In genomic region chr19:11142528-11143171, GRCh38 we compare ENCODE assay signal across 9 cellular contexts. TPM values are rescaled to one million over a fixed set of nuclear protein-coding genes. Genes with fewer than 3 reads are reported as not detected.
DNase-seq lines count a peak whose midpoint lies in the region; ATAC-seq and TF ChIP-seq lines count a peak whose summit lies in the region.
"Had no signal": no experiment of that assay in that cellular context is flagged by ENCODE, and none has a peak within 500 bp of the region (broad histone marks: within the 10 kb centered on the region; RNA-seq: fewer than 3 reads in every experiment).

No MANE protein-coding gene starts in this region.

- no peaks in the 10 kb centered on the region for H3K27me3 Mint-ChIP-seq in activated CD4-positive, alpha-beta memory T cell treated with anti-CD3 and anti-CD28 coated beads for 36 hours
- H3K27me3 Mint-ChIP-seq: natural killer cell treated with Interleukin-12 subunit alpha and Interleukin-12 subunit beta and Interleukin-15 and Interleukin-18, amount 100 ng/mL, for 72 hours had no signal

- no peaks in the 10 kb centered on the region for H3K27me3 ChIP-seq in dorsolateral prefrontal cortex
- no peaks in the 10 kb centered on the region for H3K27me3 ChIP-seq in tibial nerve

- H3K36me3 Mint-ChIP-seq in activated CD4-positive, alpha-beta memory T cell treated with anti-CD3 and anti-CD28 coated beads for 36 hours = peaks cover 15% of the 10 kb centered on the region
- H3K36me3 Mint-ChIP-seq: natural killer cell treated with Interleukin-12 subunit alpha and Interleukin-12 subunit beta and Interleukin-15 and Interleukin-18, amount 100 ng/mL, for 72 hours had no signal

- 17 to 18% methylated on average over 9 to 17 of the region's 22 CpGs for WGBS in lower leg skin, 2 donors
- 3 to 6% methylated on average over 8 to 13 of the region's 22 CpGs for WGBS in tibial nerve, 2 donors

- H3K27ac Mint-ChIP-seq in activated CD4-positive, alpha-beta memory T cell treated with anti-CD3 and anti-CD28 coated beads for 36 hours = no peak overlapping the region
- H3K27ac Mint-ChIP-seq: natural killer cell treated with Interleukin-12 subunit alpha and Interleukin-12 subunit beta and Interleukin-15 and Interleukin-18, amount 100 ng/mL, for 72 hours had no signal

- TF ChIP-seq CTCF in dorsolateral prefrontal cortex (IDR thresholded peaks at IDR 0.05 in 54 of 56, conservative IDR thresholded peaks at IDR 0.05 in 2 of 56; ENCODE audit: low read depth in 1 of 56, partially characterized antibody in 56 of 56) = peak in 1 of 56 donors; percentile 16
- TF ChIP-seq CTCF in lower leg skin (IDR thresholded peaks at IDR 0.05) = no peak
- peak in 1 of 5 experiments; percentile 14 for TF ChIP-seq CTCF in tibial nerve (IDR thresholded peaks at IDR 0.05)

- H3K9me3 Mint-ChIP-seq in activated CD4-positive, alpha-beta memory T cell treated with anti-CD3 and anti-CD28 coated beads for 36 hours = peaks cover 5% of the 10 kb centered on the region
- H3K9me3 Mint-ChIP-seq: natural killer cell treated with Interleukin-12 subunit alpha and Interleukin-12 subunit beta and Interleukin-15 and Interleukin-18, amount 100 ng/mL, for 72 hours had no signal

- ATAC-seq in GM18909 (IDR thresholded peaks at IDR 0.05; ENCODE audit: poor library complexity, unreplicated experiment) (no peak), HG03039 (IDR thresholded peaks at IDR 0.05; ENCODE audit: unreplicated experiment) (no peak)

- POLR2A ChIA-PET in activated CD4-positive, alpha-beta memory T cell treated with anti-CD3 and anti-CD28 coated beads for 36 hours (lab: Charles Lee) = no interaction called here

- H3K4me3 Mint-ChIP-seq in activated CD4-positive, alpha-beta memory T cell treated with anti-CD3 and anti-CD28 coated beads for 36 hours = no peak overlapping the region
- H3K4me3 Mint-ChIP-seq: natural killer cell treated with Interleukin-12 subunit alpha and Interleukin-12 subunit beta and Interleukin-15 and Interleukin-18, amount 100 ng/mL, for 72 hours had no signal

- TF ChIP-seq EP300 in tibial nerve (IDR thresholded peaks at IDR 0.05) = peak; percentile 57 to 64

- DNase-seq in COLO829 (ENCODE audit: low spot score) = peak; percentile 85
- DNase-seq in NCI-H69 (lab: John Stamatoyannopoulos, UW) = peak; percentile 62
- DNase-seq in dorsolateral prefrontal cortex = peak in 9 of 10 donors; percentile 26 to 81 (median 52)
- DNase-seq in lower leg skin (ENCODE audit: low spot score in 2 of 2) = peak; percentile 74 to 97
- peak; percentile 83 to 86 for DNase-seq in tibial nerve (ENCODE audit: low spot score in 2 of 2)
- no peak for DNase-seq in activated CD4-positive, alpha-beta memory T cell treated with anti-CD3 and anti-CD28 coated beads for 36 hours

- peak overlapping the region in 27 of 59 donors; percentile 3 to 42 (median 24) for H3K4me3 ChIP-seq in dorsolateral prefrontal cortex
- H3K4me3 ChIP-seq in lower leg skin (ENCODE audit: low read depth, poor library complexity, severe bottlenecking) = no peak overlapping the region
- H3K4me3 ChIP-seq in tibial nerve = peak overlapping the region; percentile 8 to 41 (median 25)

- no peak for TF ChIP-seq POLR2A in lower leg skin (IDR thresholded peaks at IDR 0.05)
- no peak for TF ChIP-seq POLR2A in tibial nerve (IDR thresholded peaks at IDR 0.05)

- CTCF ChIA-PET in activated CD4-positive, alpha-beta memory T cell treated with anti-CD3 and anti-CD28 coated beads for 36 hours (lab: Charles Lee) = no interaction called here

- peak overlapping the region in 55 of 59 donors; percentile 1 to 93 (median 73) for H3K27ac ChIP-seq in dorsolateral prefrontal cortex
- H3K27ac ChIP-seq in tibial nerve = peak overlapping the region; percentile 80 to 100 (median 98)

- H3K4me1 Mint-ChIP-seq in activated CD4-positive, alpha-beta memory T cell treated with anti-CD3 and anti-CD28 coated beads for 36 hours (ENCODE audit: low read depth) = peaks cover 5% of the 10 kb centered on the region

- intact Hi-C loops in dorsolateral prefrontal cortex (cut with DNase I) = no loop called here
- intact Hi-C loops in lower leg skin (cut with DNase I; ENCODE audit: low total_unique reads) = no loop called here
- intact Hi-C loops in activated CD4-positive, alpha-beta memory T cell treated with anti-CD3 and anti-CD28 coated beads for 36 hours (cut with micrococcal nuclease) = no loop called here

- H3K9me3 ChIP-seq in tibial nerve = no peaks in the 10 kb centered on the region

- peaks cover 5 to 67% (median 52%) of the 10 kb centered on the region in 4 donors for H3K4me1 ChIP-seq in tibial nerve

- H3K36me3 ChIP-seq in tibial nerve = no peaks in the 10 kb centered on the region

RNA-seq across cellular contexts. Expression of gene SPC24, which starts 12.9 kb away (rescaled TPM):
- total RNA-seq in dorsolateral prefrontal cortex (1 to 10 TPM in 102 of 120 experiments, under 1 TPM in 17, not detected in 1; 0.44 to 4.9 (median 1.8) TPM), lower leg skin (1 to 10 TPM in 2 of 4 donors, under 1 TPM in 2; 0.17 to 8.5 (median 0.82) TPM), tibial nerve (10 to 100 TPM in 1 of 4 donors, 1 to 10 TPM in 3; 2.6 to 20.4 (median 4.4) TPM)
- 10 to 100 TPM; 64.1 to 70.3 TPM for total RNA-seq in activated CD4-positive, alpha-beta memory T cell treated with anti-CD3 and anti-CD28 coated beads for 36 hours

RNA-seq across cellular contexts. Expression of gene LDLR, which starts 53.4 kb away (rescaled TPM):
- 10 to 100 TPM; 14.7 to 92.5 (median 30.9) TPM for total RNA-seq in dorsolateral prefrontal cortex
- 10 to 100 TPM; 48.7 to 62.8 (median 58.7) TPM for total RNA-seq in lower leg skin
- 10 to 100 TPM; 22.6 to 45.6 (median 35.7) TPM for total RNA-seq in tibial nerve
- 10 to 100 TPM; 71.3 to 81.6 TPM for total RNA-seq in activated CD4-positive, alpha-beta memory T cell treated with anti-CD3 and anti-CD28 coated beads for 36 hours

RNA-seq across cellular contexts. Expression of gene KANK2, which starts 54.7 kb away (rescaled TPM):
- total RNA-seq in dorsolateral prefrontal cortex (10 to 100 TPM; 13.8 to 97.3 (median 30.1) TPM), lower leg skin (100 to 1,000 TPM in 1 of 4 donors, 10 to 100 TPM in 3; 28.7 to 117 (median 77.7) TPM), tibial nerve (100 to 1,000 TPM; 355 to 752 (median 582) TPM)
- 1 to 10 TPM; 2.0 to 2.5 TPM for total RNA-seq in activated CD4-positive, alpha-beta memory T cell treated with anti-CD3 and anti-CD28 coated beads for 36 hours

Comparison
In these comparisons a context has a peak if more than half of its experiments do, and no peak if none do; other contexts are left out.
1. RNA of gene KANK2, which starts 54.7 kb away (total RNA-seq): 355 to 752 TPM in tibial nerve, 28.7 to 117 TPM in lower leg skin and 13.8 to 97.3 TPM in dorsolateral prefrontal cortex; 2.0 to 2.5 TPM in activated CD4-positive, alpha-beta memory T cell treated with anti-CD3 and anti-CD28 coated beads for 36 hours; every median in the first group is over 4 times any median in the second.